In the genomic region with DNA sequence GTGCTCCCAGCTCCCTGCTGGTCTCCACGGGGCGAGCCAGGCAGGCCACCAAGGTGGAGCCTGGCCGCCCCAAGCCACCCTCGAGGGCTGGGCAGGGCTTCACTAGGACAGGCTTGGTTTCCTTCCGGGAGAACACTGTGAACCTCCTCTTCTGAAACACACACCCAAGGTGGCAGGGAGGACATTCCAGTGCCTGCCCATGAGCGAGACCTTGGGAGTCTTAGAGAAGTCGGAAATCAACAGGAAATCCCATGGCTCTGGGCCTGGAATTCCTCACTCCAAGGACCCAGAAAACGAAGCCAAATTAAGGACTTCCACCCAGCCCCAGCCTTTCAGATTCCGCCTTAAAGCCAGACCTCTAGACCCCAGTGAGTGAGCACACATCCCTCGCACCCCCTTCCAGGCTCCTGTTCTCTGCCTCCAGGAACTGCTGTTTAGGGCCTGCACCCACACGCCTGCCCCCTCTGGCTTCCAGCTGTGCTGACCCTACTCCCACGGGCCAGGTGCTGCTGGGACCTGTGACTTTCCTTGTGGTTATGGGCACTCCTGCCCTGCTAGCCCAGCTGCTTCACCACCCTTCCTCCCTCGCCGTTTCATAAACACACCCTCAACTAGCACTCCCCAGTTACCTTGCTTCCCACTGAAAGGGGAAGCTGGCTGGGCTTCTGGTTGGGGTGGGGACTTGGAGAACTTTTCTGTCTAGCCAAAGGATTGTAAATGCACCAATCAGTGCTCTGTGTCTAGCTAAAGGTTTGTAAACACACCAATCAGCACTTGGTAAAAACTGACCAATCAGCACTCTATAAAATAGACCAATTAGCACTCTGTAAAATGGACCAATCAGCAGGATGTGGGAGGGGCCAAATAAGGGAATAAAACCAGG, we compare ENCODE assay signal across 1 cellular context.
A peak's percentile ranks its signal among the peaks of the same experiment; 100 is the strongest.
TF ChIP-seq lines count a peak whose summit lies in the region.

No MANE protein-coding gene starts in this region.

TF ChIP-seq in HepG2, 621 proteins besides CTCF, POLR2A, EP300 and RAD21:
- TF ChIP-seq NFYB (CRISPR knock-in tag; IDR thresholded peaks at IDR 0.05) (peak; percentile 64), NFYC (CRISPR knock-in tag; IDR thresholded peaks at IDR 0.05) (peak; percentile 48), HNRNPLL (IDR thresholded peaks at IDR 0.05; ENCODE audit: low read depth, low read length, poor library complexity, severe bottlenecking) (no peak), ZKSCAN5 (CRISPR knock-in tag; IDR thresholded peaks at IDR 0.05) (no peak), MAFK (conservative IDR thresholded peaks at IDR 0.05 in 1 of 2, IDR thresholded peaks at IDR 0.05 in 1 of 2; ENCODE audit: low read length in 2 of 2) (peak; percentile 9 to 20; a peak in 1 of 4 replicates)
